Comparison of ENCODE assay signal across 16 cellular contexts in the genomic region with DNA sequence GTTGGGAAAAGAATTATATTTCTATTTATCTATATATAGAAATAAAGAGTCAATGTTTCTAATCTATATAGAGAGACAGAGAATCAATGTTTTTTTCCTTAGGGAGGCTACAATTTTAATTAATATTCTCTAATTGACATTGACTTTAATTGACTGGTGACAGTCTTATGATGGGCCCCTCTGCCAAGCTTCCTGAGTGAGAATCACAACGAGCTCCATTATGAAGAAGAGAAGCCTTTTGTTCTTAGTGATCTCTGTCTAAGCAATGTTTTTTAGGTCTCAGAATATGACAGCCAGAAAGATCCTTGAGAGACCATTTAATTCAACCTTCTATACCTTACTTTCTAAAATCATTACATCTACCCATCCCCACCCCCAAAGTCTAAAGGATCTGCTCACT.
DNase-seq lines count a peak whose midpoint lies in the region; TF ChIP-seq lines count a peak whose summit lies in the region.
"Had no signal": no experiment of that assay in that cellular context is flagged by ENCODE, and none has a peak within 500 bp of the region (broad histone marks: within the 10 kb centered on the region; RNA-seq: fewer than 3 reads in every experiment).

No MANE protein-coding gene starts in this region.

- H3K27ac ChIP-seq in caudate nucleus (ENCODE audit: low read depth, low read length) (peak overlapping the region; percentile 28), temporal lobe (ENCODE audit: low read depth, low read length) (peak overlapping the region; percentile 3), uterus (no peak overlapping the region)

- no peaks in the 10 kb centered on the region for H3K4me1 ChIP-seq in uterus
- H3K4me1 ChIP-seq: BE2C had no signal

- no peaks in the 10 kb centered on the region for H3K27me3 ChIP-seq in uterus

- in situ Hi-C loops in SK-MEL-5 (cut with HindIII; ENCODE audit: low pct_unique_long_range_greater_than_20kb, low sequenced_read_pairs) = no loop called here

- TF ChIP-seq POLR2A in uterus (IDR thresholded peaks at IDR 0.05) = no peak

- intact Hi-C loops in uterus (cut with DNase I; ENCODE audit: low total_unique reads) = no loop called here

- H3K9me3 ChIP-seq in uterus = no peaks in the 10 kb centered on the region
- H3K9me3 ChIP-seq: BE2C had no signal

- no peaks in the 10 kb centered on the region for H3K36me3 ChIP-seq in uterus
- H3K36me3 ChIP-seq: BE2C had no signal

- DNase-seq in SK-MEL-5 (ENCODE audit: low read depth, low spot score) (peak; percentile 80), caudate nucleus (lab: John Stamatoyannopoulos, UW) (no peak), medulla oblongata (ENCODE audit: extremely low spot score) (peak; percentile 71), occipital lobe (lab: John Stamatoyannopoulos, UW) (no peak), uterus (no peak), ecto neural progenitor cell (ENCODE audit: low spot score) (no peak)
- DNase-seq: ACHN; BE2C; C1 segment of cervical spinal cord; CD4-positive, alpha-beta T cell; DMS153; DMS79; GDM1; GOT3; H7 had no signal

- no peak overlapping the region for H3K4me3 ChIP-seq in uterus

- TF ChIP-seq CTCF in uterus (IDR thresholded peaks at IDR 0.05) = no peak

Comparison
In these comparisons a context has a peak if more than half of its experiments do, and no peak if none do; other contexts are left out.
1. DNase-seq: peak in SK-MEL-5 (single experiment) and medulla oblongata (single experiment); none in caudate nucleus (0 of 61), occipital lobe (single experiment), uterus (0 of 2) and ecto neural progenitor cell (single experiment).
2. H3K27ac ChIP-seq: peak in caudate nucleus (single experiment) and temporal lobe (single experiment); none in uterus (0 of 2).